Comparison of ENCODE assay signal across 27 cellular contexts in the genomic region with DNA sequence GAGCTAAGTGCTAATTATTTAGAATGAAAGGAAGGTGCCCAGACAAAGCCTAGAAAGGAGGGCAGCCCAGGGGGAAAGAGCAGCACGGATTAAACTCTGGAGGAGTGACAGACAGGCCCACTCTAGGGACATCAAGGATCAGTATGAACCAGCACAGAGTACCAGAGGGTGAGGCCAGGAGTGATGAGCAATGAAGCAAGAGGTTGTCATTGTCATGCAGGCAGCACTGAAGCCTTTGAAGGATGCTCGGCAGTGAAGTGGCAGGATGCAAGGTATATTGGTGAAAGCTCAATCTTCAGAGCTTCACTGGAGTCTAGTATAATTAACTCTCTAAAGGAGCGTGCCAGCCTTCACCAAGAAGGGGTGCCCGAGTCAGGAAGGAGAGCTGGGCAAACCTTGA.
"Had no signal": no experiment of that assay in that cellular context is flagged by ENCODE, and none has a peak within 500 bp of the region (broad histone marks: within the 10 kb centered on the region; RNA-seq: fewer than 3 reads in every experiment).

No MANE protein-coding gene starts in this region.

- DNase-seq: activated CD4-positive, alpha-beta memory T cell treated with anti-CD3 and anti-CD28 coated beads for 36 hours; activated CD4-positive, alpha-beta T cell treated with anti-CD3 and anti-CD28 coated beads for 48 hours; activated effector memory CD4-positive, alpha-beta T cell treated with anti-CD3 and anti-CD28 coated beads, Interleukin-2, amount 50 U/mL, for 16 hours; activated naive CD4-positive, alpha-beta T cell treated with anti-CD3 and anti-CD28 coated beads for 36 hours; activated T-cell treated with anti-CD3 and anti-CD28 coated beads for 4 hours; activated T-cell treated with anti-CD3 and anti-CD28 coated beads, Interleukin-2, amount 50 U/mL, for 72 hours; amniotic stem cell; brain microvascular endothelial cell; dorsolateral prefrontal cortex; effector memory CD4-positive, alpha-beta T cell; gastrocnemius medialis; glutamatergic neuron; kidney; left colon; naive thymus-derived CD8-positive, alpha-beta T cell; posterior cingulate gyrus; right cardiac atrium; stimulated activated CD4-positive, alpha-beta T cell treated with anti-CD3 and anti-CD28 coated beads, Interleukin-15, amount 100 ng/mL, for 24 hours; stimulated activated CD4-positive, alpha-beta T cell treated with anti-CD3 and anti-CD28 coated beads, Interleukin-2, amount 100 ng/mL, for 24 hours; stimulated activated naive CD8-positive, alpha-beta T cell treated with anti-CD3 and anti-CD28 coated beads, Interleukin-15, Interleukin-2, amounts not matched to agents 100 U/mL and 50 U/mL, for 24 hours; T-helper 1 cell; T-helper 9 cell; testis; trophoblast cell had no signal

- H3K4me1 ChIP-seq: gastrocnemius medialis, testis had no signal

- H3K27ac Mint-ChIP-seq: activated CD4-positive, alpha-beta memory T cell treated with anti-CD3 and anti-CD28 coated beads for 36 hours; activated naive CD4-positive, alpha-beta T cell treated with anti-CD3 and anti-CD28 coated beads for 36 hours; activated T-cell treated with anti-CD3 and anti-CD28 coated beads, Interleukin-2, amount 50 U/mL, for 72 hours had no signal

- H3K9me3 ChIP-seq: gastrocnemius medialis, testis had no signal

- H3K4me3 ChIP-seq: coronary artery, dorsolateral prefrontal cortex, gastrocnemius medialis, testis had no signal

- H3K4me3 Mint-ChIP-seq: activated CD4-positive, alpha-beta memory T cell treated with anti-CD3 and anti-CD28 coated beads for 36 hours; activated naive CD4-positive, alpha-beta T cell treated with anti-CD3 and anti-CD28 coated beads for 36 hours; activated T-cell treated with anti-CD3 and anti-CD28 coated beads, Interleukin-2, amount 50 U/mL, for 72 hours; naive thymus-derived CD8-positive, alpha-beta T cell had no signal

- H3K36me3 ChIP-seq: brain microvascular endothelial cell, gastrocnemius medialis had no signal

- H3K27me3 ChIP-seq: brain microvascular endothelial cell, dorsolateral prefrontal cortex, gastrocnemius medialis, testis had no signal

- ATAC-seq: activated CD4-positive, CD25-positive, alpha-beta regulatory T cell treated with anti-CD3 and anti-CD28 coated beads, Interleukin-2, amount 50 U/mL, for 24 hours; activated T-cell treated with anti-CD3 and anti-CD28 coated beads, Interleukin-2, amount 50 U/mL, for 72 hours; gastrocnemius medialis; left colon; naive thymus-derived CD8-positive, alpha-beta T cell; right cardiac atrium; stimulated activated naive CD8-positive, alpha-beta T cell treated with anti-CD3 and anti-CD28 coated beads, Interleukin-15, Interleukin-2, amounts not matched to agents 100 U/mL and 50 U/mL, for 24 hours had no signal

- H3K36me3 Mint-ChIP-seq: activated CD4-positive, alpha-beta memory T cell treated with anti-CD3 and anti-CD28 coated beads for 36 hours; naive thymus-derived CD8-positive, alpha-beta T cell had no signal

- H3K27ac ChIP-seq: brain microvascular endothelial cell, coronary artery, dorsolateral prefrontal cortex, gastrocnemius medialis, testis, VCaP had no signal
